In genomic region chr17:11909348-11909747, GRCh38 we compare ENCODE assay signal across 1 cellular context.
A peak's percentile ranks its signal among the peaks of the same experiment; 100 is the strongest.
TF ChIP-seq lines count a peak whose summit lies in the region.

No MANE protein-coding gene starts in this region.

TF ChIP-seq in K562, 482 proteins besides CTCF, POLR2A, EP300 and RAD21:
- TF ChIP-seq, protein P1, sequence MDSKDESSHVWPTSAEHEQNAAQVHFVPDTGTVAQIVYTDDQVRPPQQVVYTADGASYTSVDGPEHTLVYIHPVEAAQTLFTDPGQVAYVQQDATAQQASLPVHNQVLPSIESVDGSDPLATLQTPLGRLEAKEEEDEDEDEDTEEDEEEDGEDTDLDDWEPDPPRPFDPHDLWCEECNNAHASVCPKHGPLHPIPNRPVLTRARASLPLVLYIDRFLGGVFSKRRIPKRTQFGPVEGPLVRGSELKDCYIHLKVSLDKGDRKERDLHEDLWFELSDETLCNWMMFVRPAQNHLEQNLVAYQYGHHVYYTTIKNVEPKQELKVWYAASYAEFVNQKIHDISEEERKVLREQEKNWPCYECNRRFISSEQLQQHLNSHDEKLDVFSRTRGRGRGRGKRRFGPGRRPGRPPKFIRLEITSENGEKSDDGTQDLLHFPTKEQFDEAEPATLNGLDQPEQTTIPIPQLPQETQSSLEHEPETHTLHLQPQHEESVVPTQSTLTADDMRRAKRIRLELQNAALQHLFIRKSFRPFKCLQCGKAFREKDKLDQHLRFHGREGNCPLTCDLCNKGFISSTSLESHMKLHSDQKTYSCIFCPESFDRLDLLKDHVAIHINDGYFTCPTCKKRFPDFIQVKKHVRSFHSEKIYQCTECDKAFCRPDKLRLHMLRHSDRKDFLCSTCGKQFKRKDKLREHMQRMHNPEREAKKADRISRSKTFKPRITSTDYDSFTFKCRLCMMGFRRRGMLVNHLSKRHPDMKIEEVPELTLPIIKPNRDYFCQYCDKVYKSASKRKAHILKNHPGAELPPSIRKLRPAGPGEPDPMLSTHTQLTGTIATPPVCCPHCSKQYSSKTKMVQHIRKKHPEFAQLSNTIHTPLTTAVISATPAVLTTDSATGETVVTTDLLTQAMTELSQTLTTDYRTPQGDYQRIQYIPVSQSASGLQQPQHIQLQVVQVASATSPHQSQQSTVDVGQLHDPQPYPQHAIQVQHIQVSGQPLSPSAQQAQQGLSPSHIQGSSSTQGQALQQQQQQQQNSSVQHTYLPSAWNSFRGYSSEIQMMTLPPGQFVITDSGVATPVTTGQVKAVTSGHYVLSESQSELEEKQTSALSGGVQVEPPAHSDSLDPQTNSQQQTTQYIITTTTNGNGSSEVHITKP (IDR thresholded peaks at IDR 0.05; ENCODE audit: partially characterized antibody): peak; percentile 67
- TF ChIP-seq XRCC5 (IDR thresholded peaks at IDR 0.05; ENCODE audit: low read depth, low read length) (no peak), ATF3 (IDR thresholded peaks at IDR 0.05) (peak; percentile 28; the same call in 1 of the 2 replicates), ATF3 (CRISPR knock-in tag; conservative IDR thresholded peaks at IDR 0.05) (no peak)
